Comparison of ENCODE assay signal across 30 cellular contexts in the genomic region with DNA sequence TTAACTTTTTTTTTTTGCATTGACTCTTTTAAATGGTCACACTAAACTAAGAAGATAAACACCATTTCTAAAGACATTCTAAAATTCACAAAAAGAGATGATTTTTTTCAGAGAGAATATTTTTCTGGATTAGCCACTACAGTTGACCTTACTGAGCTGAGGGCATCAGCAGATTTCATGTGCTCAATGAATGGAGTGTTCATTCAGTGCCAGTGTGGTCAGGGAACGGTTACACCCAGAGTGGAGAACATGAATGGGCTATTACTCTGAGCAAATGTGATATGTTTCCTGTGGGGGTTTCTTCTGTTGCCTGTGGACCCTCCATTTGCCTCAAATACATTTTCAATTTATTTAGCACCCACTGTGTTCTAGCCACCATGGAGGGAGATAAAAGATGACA. TPM values are rescaled to one million over a fixed set of nuclear protein-coding genes. Genes with fewer than 3 reads are reported as not detected.
"Had no signal": no experiment of that assay in that cellular context is flagged by ENCODE, and none has a peak within 500 bp of the region (broad histone marks: within the 10 kb centered on the region; RNA-seq: fewer than 3 reads in every experiment).

No MANE protein-coding gene starts in this region.

- H3K36me3 ChIP-seq: left lung, ovary, right atrium auricular region, thyroid gland, transverse colon, upper lobe of left lung, vagina had no signal

- H3K9me3 Mint-ChIP-seq: memory B cell; natural killer cell treated with Interleukin-12 subunit alpha and Interleukin-12 subunit beta and Interleukin-15 and Interleukin-18, amount 100 ng/mL, for 72 hours had no signal

- H3K9me3 ChIP-seq: mucosa of descending colon, ovary, testis, thyroid gland, transverse colon, upper lobe of left lung, vagina had no signal

- H3K27ac Mint-ChIP-seq: immature natural killer cell; memory B cell; naive thymus-derived CD4-positive, alpha-beta T cell; natural killer cell treated with Interleukin-12 subunit alpha and Interleukin-12 subunit beta and Interleukin-15 and Interleukin-18, amount 100 ng/mL, for 72 hours; progenitor cell of endocrine pancreas; stimulated activated naive B cell treated with anti-CD40 and anti-IgM and Interleukin-4, amounts not matched to agents 10 μg/mL and 1 μg/mL and 100 μg/mL, for 72 hours had no signal

- H3K4me1 ChIP-seq: left lung, transverse colon, upper lobe of left lung, vagina had no signal

- DNase-seq: hypothalamus; immature natural killer cell; kidney; left colon; left lung; midbrain; mucosa of descending colon; naive thymus-derived CD4-positive, alpha-beta T cell; ovary; stimulated activated CD4-positive, alpha-beta T cell treated with anti-CD3 and anti-CD28 coated beads, Interleukin-12 subunit alpha, Interleukin-12 subunit beta, amount 100 ng/mL, for 4 hours; stimulated activated CD4-positive, alpha-beta T cell treated with anti-CD3 and anti-CD28 coated beads, Interleukin-15, amount 100 ng/mL, for 24 hours; stimulated activated CD4-positive, alpha-beta T cell treated with anti-CD3 and anti-CD28 coated beads, Interleukin-2, amount 100 ng/mL, for 24 hours; stimulated activated CD4-positive, alpha-beta T cell treated with anti-CD3 and anti-CD28 coated beads, Interleukin-4, amount 100 ng/mL, for 1 hour; stimulated activated naive B cell treated with anti-CD40 and anti-IgM and Interleukin-4, amounts not matched to agents 10 μg/mL and 1 μg/mL and 100 μg/mL, for 72 hours; stimulated activated naive CD8-positive, alpha-beta T cell treated with anti-CD3 and anti-CD28 coated beads, Interleukin-15, Interleukin-2, amounts not matched to agents 100 U/mL and 50 U/mL, for 24 hours; stomach; testis; thyroid gland; transverse colon; upper lobe of left lung had no signal

- ATAC-seq: left colon; left lung; mucosa of descending colon; naive thymus-derived CD4-positive, alpha-beta T cell; sciatic nerve; stimulated activated naive B cell treated with anti-CD40 and anti-IgM and Interleukin-4, amounts not matched to agents 10 μg/mL and 1 μg/mL and 100 μg/mL, for 72 hours; stimulated activated naive CD8-positive, alpha-beta T cell treated with anti-CD3 and anti-CD28 coated beads, Interleukin-15, Interleukin-2, amounts not matched to agents 100 U/mL and 50 U/mL, for 24 hours had no signal

- H3K4me1 Mint-ChIP-seq: immature natural killer cell; memory B cell; naive thymus-derived CD4-positive, alpha-beta T cell; stimulated activated naive B cell treated with anti-CD40 and anti-IgM and Interleukin-4, amounts not matched to agents 10 μg/mL and 1 μg/mL and 100 μg/mL, for 72 hours had no signal

- H3K27ac ChIP-seq: left lung, ovary, right atrium auricular region, skin epidermis, stomach, testis, thyroid gland, transverse colon, upper lobe of left lung, vagina had no signal

- H3K4me3 ChIP-seq: left lung, lung, mucosa of descending colon, ovary, right atrium auricular region, skin epidermis, stomach, testis, thyroid gland, transverse colon, upper lobe of left lung, vagina had no signal

- H3K27me3 ChIP-seq: ovary, right atrium auricular region, stomach, testis, thyroid gland, upper lobe of left lung, vagina had no signal

- H3K27me3 Mint-ChIP-seq: progenitor cell of endocrine pancreas had no signal

- H3K36me3 Mint-ChIP-seq: immature natural killer cell; memory B cell; naive thymus-derived CD4-positive, alpha-beta T cell; natural killer cell treated with Interleukin-12 subunit alpha and Interleukin-12 subunit beta and Interleukin-15 and Interleukin-18, amount 100 ng/mL, for 72 hours; stimulated activated naive B cell treated with anti-CD40 and anti-IgM and Interleukin-4, amounts not matched to agents 10 μg/mL and 1 μg/mL and 100 μg/mL, for 72 hours had no signal

- H3K4me3 Mint-ChIP-seq: immature natural killer cell; memory B cell; naive thymus-derived CD4-positive, alpha-beta T cell; natural killer cell treated with Interleukin-12 subunit alpha and Interleukin-12 subunit beta and Interleukin-15 and Interleukin-18, amount 100 ng/mL, for 72 hours; stimulated activated naive B cell treated with anti-CD40 and anti-IgM and Interleukin-4, amounts not matched to agents 10 μg/mL and 1 μg/mL and 100 μg/mL, for 72 hours had no signal

RNA-seq across cellular contexts. Expression of gene PKNOX2, which starts 19.1 kb away (rescaled TPM):
- total RNA-seq: naive thymus-derived CD4-positive, alpha-beta T cell; natural killer cell treated with Interleukin-12 subunit alpha and Interleukin-12 subunit beta and Interleukin-15 and Interleukin-18, amount 100 ng/mL, for 72 hours; pulmonary artery endothelial cell; renal cortical epithelial cell had no signal
